ENCODE assay signal across 9 cellular contexts in the genomic region with DNA sequence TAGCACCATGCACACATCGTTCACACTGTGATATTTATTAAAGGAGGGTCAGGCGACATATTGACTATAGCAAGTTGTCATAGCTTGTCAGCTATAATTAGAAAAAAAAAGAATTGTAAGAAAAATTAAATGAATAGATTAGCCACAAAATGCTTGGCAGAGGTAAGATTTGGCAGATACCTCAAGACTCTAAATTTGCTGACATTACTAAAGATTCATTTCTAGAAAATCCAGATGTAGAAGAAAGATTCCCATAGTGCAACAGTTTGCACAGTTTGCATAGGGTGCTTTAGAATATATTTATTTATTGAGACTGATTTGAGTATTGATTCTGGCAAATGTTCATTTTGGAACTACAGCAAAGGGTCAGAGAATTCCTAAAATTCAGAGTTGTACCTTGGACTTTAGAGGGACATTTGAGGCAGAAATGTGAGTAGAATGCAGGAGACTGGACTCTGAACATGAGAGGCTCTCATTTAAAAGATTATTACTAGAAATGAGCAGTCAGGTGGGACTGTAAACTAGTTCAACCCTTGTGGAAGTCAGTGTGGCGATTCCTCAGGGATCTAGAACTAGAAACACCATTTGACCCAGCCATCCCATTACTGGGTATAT.
"Had no signal": no experiment of that assay in that cellular context is flagged by ENCODE, and none has a peak within 500 bp of the region (broad histone marks: within the 10 kb centered on the region; RNA-seq: fewer than 3 reads in every experiment).

No MANE protein-coding gene starts in this region.

- DNase-seq: H9, HCEC 1CT, IMR-90, Karpas-422, KBM-7 had no signal

- H3K27ac ChIP-seq: KMS-11 had no signal

- FAIRE-seq: H1, H54 had no signal

- H3K9ac ChIP-seq: KMS-11 had no signal

- H3K4me2 ChIP-seq: GM23338, KMS-11 had no signal

- ATAC-seq: GM23338 had no signal

- H3K4me3 ChIP-seq: GM23338 had no signal
